11 cellular contexts compared by ENCODE assay signal in genomic region chr22:18523328-18523727, GRCh38. TPM values are rescaled to one million over a fixed set of nuclear protein-coding genes. Genes with fewer than 3 reads are reported as not detected.
DNase-seq lines count a peak whose midpoint lies in the region; ATAC-seq, FAIRE-seq and TF ChIP-seq lines count a peak whose summit lies in the region.
"Not testable (repeated sequence)": the region's sequence is repeated elsewhere in the genome, so short reads cannot be mapped to it uniquely, and the experiment has no call there.
"Had no signal": no experiment of that assay in that cellular context is flagged by ENCODE, and none has a peak within 500 bp of the region (broad histone marks: within the 10 kb centered on the region; RNA-seq: fewer than 3 reads in every experiment).

No MANE protein-coding gene starts in this region.

- H3K79me2 ChIP-seq in HCT116 (ENCODE audit: insufficient read depth, low read length); HepG2 (ENCODE audit: insufficient read depth, low read length): not testable (repeated sequence)

- H4K20me1 ChIP-seq in HCT116 (ENCODE audit: insufficient read depth); HepG2 (ENCODE audit: insufficient read depth, low read length): not testable (repeated sequence)

- not testable (repeated sequence) for TF ChIP-seq POLR2A in HCT116 (IDR thresholded peaks at IDR 0.05; ENCODE audit: borderline replicate concordance, extremely low read depth, insufficient read depth, insufficient read length); body of pancreas (IDR thresholded peaks at IDR 0.05); HepG2 (IDR thresholded peaks at IDR 0.05; ENCODE audit: insufficient read depth in 1 of 2, low read depth in 2 of 2, low read length in 2 of 2)

- not testable (repeated sequence) for H3K4me3 ChIP-seq in HCT116 (replicated peaks in 1 of 2; ENCODE audit: low read depth in 1 of 2, low read length in 2 of 2); body of pancreas; HepG2 (replicated peaks in 1 of 3; ENCODE audit: insufficient read depth in 1 of 3, low read depth in 2 of 3, low read length in 3 of 3); pancreas; upper lobe of right lung

- ATAC-seq in HCT116 (peak; percentile 74), SK-N-SH treated with all-trans-retinoic acid at 6 μM for 48 hours (peak; percentile 64), body of pancreas (peak; percentile 45), left ventricle myocardium superior (peak; percentile 39), HepG2 (peak; percentile 50), pancreas (peak in 3 of 4 donors; percentile 67 to 73 (median 68)), upper lobe of right lung (peak; percentile 47)

- in situ Hi-C loops in HepG2 (cut with HindIII; ENCODE audit: extremely low pct_ligation_motif_present, low pct_unique_long_range_greater_than_20kb), result not testable (repeated sequence)

- FAIRE-seq in HepG2 (lab: Jason Lieb, UNC); pancreas (lab: Jason Lieb, UNC): not testable (repeated sequence)

- not testable (repeated sequence) for H3K9me3 ChIP-seq in HCT116 (ENCODE audit: control insufficient read depth in 1 of 2, insufficient read depth in 1 of 2, low read depth in 1 of 2, low read length in 2 of 2); body of pancreas; HepG2 (ENCODE audit: low read length); pancreas; upper lobe of right lung

- not testable (repeated sequence) for H3K9ac ChIP-seq in HCT116 (ENCODE audit: low read length); HepG2 (ENCODE audit: insufficient read depth, low read depth, low read length)

- BruUV-seq in HCT116 (replicated peaks; lab: Mats Ljungman, UMichigan); HepG2 (replicated peaks; lab: Mats Ljungman, UMichigan): not testable (repeated sequence)

- not testable (repeated sequence) for TF ChIP-seq EP300 in HepG2 (IDR thresholded peaks at IDR 0.05; ENCODE audit: low read depth in 2 of 2, low read length in 2 of 2); HepG2 (CRISPR knock-in tag; IDR thresholded peaks at IDR 0.05; ENCODE audit: borderline replicate concordance)

- CTCF ChIA-PET in HCT116 (lab: Charles Lee); HepG2 (lab: Yijun Ruan, JAX; ENCODE audit: low intra/inter-chr PET ratio, low total read pairs): not testable (repeated sequence)

- not testable (repeated sequence) for DNase-seq in HCT116 (ENCODE audit: low read depth, low spot score); body of pancreas; left ventricle myocardium superior; HepG2 (ENCODE audit: low spot score); pancreas; upper lobe of right lung

- H3K4me2 ChIP-seq in HCT116 (ENCODE audit: low read length); HepG2 (ENCODE audit: low read depth, low read length): not testable (repeated sequence)

- intact Hi-C loops in HCT116 (cut with micrococcal nuclease); body of pancreas (cut with DNase I); left ventricle myocardium superior (cut with micrococcal nuclease); HepG2 (cut with micrococcal nuclease; ENCODE audit: unreplicated experiment); pancreas (cut with DNase I); upper lobe of right lung (cut with DNase I): not testable (repeated sequence)

- H3K4me1 ChIP-seq in HCT116 (ENCODE audit: control insufficient read depth in 1 of 2, insufficient read depth in 2 of 2, low read length in 2 of 2); body of pancreas; HepG2 (ENCODE audit: insufficient read depth, low read length); pancreas; upper lobe of right lung: not testable (repeated sequence)

- RAD21 ChIA-PET in HCT116 (lab: Charles Lee; ENCODE audit: low non-redundant PET in 1 of 2, low total read pairs in 2 of 2, uncharacterized antibody in 2 of 2, unreplicated experiment in 2 of 2), result not testable (repeated sequence)

- H2AFZ ChIP-seq in HCT116 (ENCODE audit: low read depth, low read length, poor library complexity, severe bottlenecking); HepG2 (ENCODE audit: low read length): not testable (repeated sequence)

- H3K27ac ChIP-seq in HCT116 (ENCODE audit: low read depth, low read length); body of pancreas; HepG2 (ENCODE audit: extremely low read length, insufficient read depth, low read length); pancreas; upper lobe of right lung: not testable (repeated sequence)

- not testable (repeated sequence) for H3K36me3 ChIP-seq in HCT116 (ENCODE audit: control insufficient read depth in 1 of 2, insufficient read depth in 2 of 2, low read length in 2 of 2); body of pancreas (replicated peaks in 1 of 2; ENCODE audit: insufficient read depth in 1 of 2, low read depth in 2 of 2); HepG2 (replicated peaks in 1 of 2; ENCODE audit: control insufficient read depth in 1 of 2, insufficient read depth in 2 of 2, low read length in 2 of 2); pancreas; upper lobe of right lung

- no CpG with 5 or more reads among the region's 4 CpGs for WGBS in body of pancreas, 2 donors
- no CpG with 5 or more reads among the region's 4 CpGs for WGBS in HepG2 (ENCODE audit: low lambda C conversion rate)
- WGBS in pancreas, 2 donors, result no CpG with 5 or more reads among the region's 4 CpGs

- not testable (repeated sequence) for H3K9me2 ChIP-seq in HCT116 (ENCODE audit: insufficient read depth)

- not testable (repeated sequence) for TF ChIP-seq CTCF in HCT116 (IDR thresholded peaks at IDR 0.05 in 2 of 3, conservative IDR thresholded peaks at IDR 0.05 in 1 of 3; ENCODE audit: borderline replicate concordance in 1 of 3, insufficient read depth in 1 of 3, low read depth in 2 of 3, low read length in 2 of 3); body of pancreas (IDR thresholded peaks at IDR 0.05); HepG2 (CRISPR knock-in tag; IDR thresholded peaks at IDR 0.05); pancreas (IDR thresholded peaks at IDR 0.05); upper lobe of right lung (IDR thresholded peaks at IDR 0.05)

- POLR2A ChIA-PET in HCT116 (lab: Charles Lee); HepG2 (lab: Yijun Ruan, JAX): not testable (repeated sequence)

- not testable (repeated sequence) for H3K27me3 ChIP-seq in HCT116 (ENCODE audit: insufficient read depth, low read length); body of pancreas; HepG2 (ENCODE audit: control insufficient read depth in 1 of 2, insufficient read depth in 2 of 2, low read length in 2 of 2); pancreas; upper lobe of right lung

- not testable (repeated sequence) for TF ChIP-seq RAD21 in HCT116 (IDR thresholded peaks at IDR 0.05; ENCODE audit: low read depth); HepG2 (CRISPR knock-in tag; IDR thresholded peaks at IDR 0.05)

RNA-seq across cellular contexts. Expression of gene TMEM191B, which starts 4.3 kb away (rescaled TPM):
- total RNA-seq in HCT116 (2021; ENCODE audit: unreplicated experiment) (2.1 TPM), body of pancreas (under 1 TPM in 1 of 2 donors, not detected in 1; 0.78 TPM), left ventricle myocardium superior (0.59 TPM), HepG2 (2016; rRNA removed; fragmentation: Illumina TruSeq; extraction: Trizol) (1.4 and 3.0 TPM in 2 replicates), pancreas (under 1 TPM in 3 of 6 donors, not detected in 3; 0.28 to 0.69 (median 0.35) TPM), upper lobe of right lung (2.1 TPM)
- 2.9 and 5.3 TPM in 2 replicates for polyA plus RNA-seq in HCT116 (2012)
- 3.5 TPM in 1 of 2 replicates, not detected in the other for total RNA-seq in HepG2 (2016; cell fraction: cytosol; rRNA removed; fragmentation: Illumina TruSeq; extraction: Trizol; ENCODE audit: low read depth)
- 2.7 and 3.0 TPM in 2 replicates for total RNA-seq in HepG2 (2016; cell fraction: insoluble cytoplasmic fraction; rRNA removed; fragmentation: Illumina TruSeq; extraction: Trizol)
- total RNA-seq in HepG2 (2016; cell fraction: membrane; rRNA removed; fragmentation: Illumina TruSeq; extraction: Trizol), result 1.4 and 2.3 TPM in 2 replicates
- total RNA-seq in HepG2 (2016; cell fraction: nucleus; rRNA removed; fragmentation: Illumina TruSeq; extraction: Trizol), result 1.4 and 2.0 TPM in 2 replicates
- polyA plus RNA-seq in HepG2 (2011; rRNA removed) (5.6 and 7.3 TPM in 2 replicates), pancreas (1 to 10 TPM; 1.2 to 1.6 TPM)
- polyA plus RNA-seq in HepG2 (2011; cell fraction: cytosol; rRNA removed), result 6.6 and 8.3 TPM in 2 replicates
- 70.1 and 73.5 TPM in 2 replicates for polyA plus RNA-seq in HepG2 (2011; cell fraction: nucleus; rRNA removed)
- polyA plus RNA-seq in HepG2 (2012), result 3.3 and 5.8 TPM in 2 replicates
- polyA plus RNA-seq in HepG2 (2016; cell fraction: cytosol; fragmentation: Illumina TruSeq; extraction: Trizol; ENCODE audit: low read depth), result 2.3 and 2.4 TPM in 2 replicates
- polyA plus RNA-seq in HepG2 (2016; cell fraction: insoluble cytoplasmic fraction; fragmentation: Illumina TruSeq; extraction: Trizol; ENCODE audit: low read depth), result 2.1 and 3.1 TPM in 2 replicates
- 0.71 and 3.2 TPM in 2 replicates for polyA plus RNA-seq in HepG2 (2016; cell fraction: membrane; fragmentation: Illumina TruSeq; extraction: Trizol; ENCODE audit: low read depth)
- 8.1 and 9.2 TPM in 2 replicates for polyA plus RNA-seq in HepG2 (2016; cell fraction: nucleus; fragmentation: Illumina TruSeq; extraction: Trizol; ENCODE audit: insufficient read depth, low read depth)
- polyA minus RNA-seq in HepG2 (2011; rRNA and poly(A)+ RNA removed; ENCODE audit: low replicate concordance), result 2.3 TPM in 1 of 2 replicates, not detected in the other
- 4.6 and 6.6 TPM in 2 replicates for polyA minus RNA-seq in HepG2 (2011; cell fraction: cytosol; rRNA and poly(A)+ RNA removed)
- polyA minus RNA-seq in HepG2 (2011; cell fraction: nucleus; rRNA and poly(A)+ RNA removed), result 1.9 and 2.0 TPM in 2 replicates
- total RNA-seq: Daoy had no signal

RNA-seq across cellular contexts. Expression of gene GGTLC3, which starts 5.4 kb away (rescaled TPM):
- total RNA-seq in HCT116 (2021; ENCODE audit: unreplicated experiment), result not detected
- not detected in 2 replicates for polyA plus RNA-seq in HCT116 (2012)
- not detected for total RNA-seq in body of pancreas
- total RNA-seq in left ventricle myocardium superior, result not detected
- not detected in 2 replicates for total RNA-seq in HepG2 (2016; rRNA removed; fragmentation: Illumina TruSeq; extraction: Trizol)
- not detected in 2 replicates for total RNA-seq in HepG2 (2016; cell fraction: cytosol; rRNA removed; fragmentation: Illumina TruSeq; extraction: Trizol; ENCODE audit: low read depth)
- not detected in 2 replicates for total RNA-seq in HepG2 (2016; cell fraction: insoluble cytoplasmic fraction; rRNA removed; fragmentation: Illumina TruSeq; extraction: Trizol)
- not detected in 2 replicates for total RNA-seq in HepG2 (2016; cell fraction: membrane; rRNA removed; fragmentation: Illumina TruSeq; extraction: Trizol)
- not detected in 2 replicates for total RNA-seq in HepG2 (2016; cell fraction: nucleus; rRNA removed; fragmentation: Illumina TruSeq; extraction: Trizol)
- 0.12 and 0.22 TPM in 2 replicates for polyA plus RNA-seq in HepG2 (2011; rRNA removed)
- 0.17 TPM in 1 of 2 replicates, not detected in the other for polyA plus RNA-seq in HepG2 (2011; cell fraction: cytosol; rRNA removed)
- 0.66 and 0.74 TPM in 2 replicates for polyA plus RNA-seq in HepG2 (2011; cell fraction: nucleus; rRNA removed)
- polyA plus RNA-seq in HepG2 (2012), result not detected in 2 replicates
- polyA plus RNA-seq in HepG2 (2016; cell fraction: cytosol; fragmentation: Illumina TruSeq; extraction: Trizol; ENCODE audit: low read depth), result not detected in 2 replicates
- polyA plus RNA-seq in HepG2 (2016; cell fraction: insoluble cytoplasmic fraction; fragmentation: Illumina TruSeq; extraction: Trizol; ENCODE audit: low read depth), result not detected in 2 replicates
- polyA plus RNA-seq in HepG2 (2016; cell fraction: membrane; fragmentation: Illumina TruSeq; extraction: Trizol; ENCODE audit: low read depth), result not detected in 2 replicates
- polyA plus RNA-seq in HepG2 (2016; cell fraction: nucleus; fragmentation: Illumina TruSeq; extraction: Trizol; ENCODE audit: insufficient read depth, low read depth), result not detected in 2 replicates
- not detected in 2 replicates for polyA minus RNA-seq in HepG2 (2011; rRNA and poly(A)+ RNA removed; ENCODE audit: low replicate concordance)
- polyA minus RNA-seq in HepG2 (2011; cell fraction: cytosol; rRNA and poly(A)+ RNA removed), result not detected in 2 replicates
- not detected in 2 replicates for polyA minus RNA-seq in HepG2 (2011; cell fraction: nucleus; rRNA and poly(A)+ RNA removed)
- total RNA-seq in pancreas, result not detected
- polyA plus RNA-seq in pancreas, result under 1 TPM in 1 of 2 donors, not detected in 1; 0.61 TPM
- total RNA-seq in upper lobe of right lung, result 13.1 TPM
- total RNA-seq: Caco-2, Daoy, H7 had no signal
- polyA plus RNA-seq: BJ had no signal

Comparison
In these comparisons a context has a peak if more than half of its experiments do, and no peak if none do; other contexts are left out.
1. RNA of gene GGTLC3, which starts 5.4 kb away (total RNA-seq): 13.1 TPM in upper lobe of right lung (single experiment); not detected in HepG2, not detected in pancreas, not detected in HCT116 (single experiment), not detected in body of pancreas and not detected in left ventricle myocardium superior (single experiment); every median in the first group is over 10 times any median in the second.
2. Peak in every context shown above with its lines, with median percentiles within 50 percentile points of each other: ATAC-seq.